In genomic region chr14:53380508-53381225, GRCh38 we compare ENCODE assay signal across 33 cellular contexts.
DNase-seq lines count a peak whose midpoint lies in the region; ATAC-seq, FAIRE-seq and TF ChIP-seq lines count a peak whose summit lies in the region.
"Had no signal": no experiment of that assay in that cellular context is flagged by ENCODE, and none has a peak within 500 bp of the region (broad histone marks: within the 10 kb centered on the region; RNA-seq: fewer than 3 reads in every experiment).

No MANE protein-coding gene starts in this region.

- no peaks in the 10 kb centered on the region for H3K27me3 Mint-ChIP-seq in stimulated activated naive CD8-positive, alpha-beta T cell treated with anti-CD3 and anti-CD28 coated beads, Interleukin-15, Interleukin-2, amounts not matched to agents 100 ng/mL and 50 ng/mL, for 24 hours
- H3K27me3 Mint-ChIP-seq in effector memory CD8-positive, alpha-beta T cell: no peaks in the 10 kb centered on the region
- H3K27me3 Mint-ChIP-seq: activated CD4-positive, alpha-beta T cell treated with anti-CD3 and anti-CD28 coated beads, Interleukin-2, amount 10 ng/mL, durations not matched to agents 24 days and 14 days; brain had no signal

- no peaks in the 10 kb centered on the region for H3K9me3 ChIP-seq in GM12878 (replicated peaks; ENCODE audit: control insufficient read depth, insufficient read depth, low read length)
- no peaks in the 10 kb centered on the region for H3K9me3 ChIP-seq in HepG2 (ENCODE audit: low read length)
- H3K9me3 ChIP-seq: heart left ventricle, psoas muscle, SJSA1, suprapubic skin, upper lobe of left lung had no signal

- H3K4me3 Mint-ChIP-seq in stimulated activated naive CD8-positive, alpha-beta T cell treated with anti-CD3 and anti-CD28 coated beads, Interleukin-15, Interleukin-2, amounts not matched to agents 100 ng/mL and 50 ng/mL, for 24 hours: no peak overlapping the region
- H3K4me3 Mint-ChIP-seq in effector memory CD8-positive, alpha-beta T cell: no peak overlapping the region
- H3K4me3 Mint-ChIP-seq: activated CD4-positive, alpha-beta T cell treated with anti-CD3 and anti-CD28 coated beads, Interleukin-2, amount 10 ng/mL, durations not matched to agents 24 days and 14 days; brain; natural killer cell had no signal

- in situ Hi-C loops in GM12878 (cut with MboI) (no loop called here), HepG2 (cut with HindIII; ENCODE audit: extremely low pct_ligation_motif_present, low pct_unique_long_range_greater_than_20kb) (no loop called here)

- H3K36me3 Mint-ChIP-seq in stimulated activated naive CD8-positive, alpha-beta T cell treated with anti-CD3 and anti-CD28 coated beads, Interleukin-15, Interleukin-2, amounts not matched to agents 100 ng/mL and 50 ng/mL, for 24 hours (ENCODE audit: low read depth): no peaks in the 10 kb centered on the region
- no peaks in the 10 kb centered on the region for H3K36me3 Mint-ChIP-seq in effector memory CD8-positive, alpha-beta T cell (ENCODE audit: insufficient read depth)
- H3K36me3 Mint-ChIP-seq: brain, natural killer cell had no signal

- H4K20me1 ChIP-seq in GM12878 (ENCODE audit: control insufficient read depth, insufficient read depth) (no peaks in the 10 kb centered on the region), HepG2 (ENCODE audit: insufficient read depth, low read length) (no peaks in the 10 kb centered on the region)

- ATAC-seq in GM18870 (IDR thresholded peaks at IDR 0.05; ENCODE audit: unreplicated experiment) (peak; percentile 61), HG02938 (IDR thresholded peaks at IDR 0.05; ENCODE audit: unreplicated experiment) (peak; percentile 66), GM12878 (peak; percentile 32; the same call in 2 of the 3 replicates), HepG2 (no peak)
- ATAC-seq in effector memory CD8-positive, alpha-beta T cell (replicated peaks): no peak
- ATAC-seq: esophagus mucosa, foreskin keratinocyte, heart left ventricle, natural killer cell, psoas muscle, sciatic nerve had no signal

- no TSS peak for BruUV-seq in GM12878 (replicated peaks; lab: Mats Ljungman, UMichigan)
- BruUV-seq in HepG2 (replicated peaks; lab: Mats Ljungman, UMichigan): no TSS peak

- WGBS in GM12878 (ENCODE audit: insufficient coverage, insufficient replicate concordance, low lambda C conversion rate, missing lambda C conversion rate): 2% methylated on average over 2 of the region's 2 CpGs
- WGBS in HepG2 (ENCODE audit: low lambda C conversion rate): 1% methylated on average over 2 of the region's 2 CpGs

- RAD21 ChIA-PET in GM12878 (lab: Charles Lee; ENCODE audit: unreplicated experiment): no interaction called here

- no peaks in the 10 kb centered on the region for H3K9me3 Mint-ChIP-seq in stimulated activated naive CD8-positive, alpha-beta T cell treated with anti-CD3 and anti-CD28 coated beads, Interleukin-15, Interleukin-2, amounts not matched to agents 100 ng/mL and 50 ng/mL, for 24 hours
- H3K9me3 Mint-ChIP-seq in effector memory CD8-positive, alpha-beta T cell: no peaks in the 10 kb centered on the region
- H3K9me3 Mint-ChIP-seq: activated CD4-positive, alpha-beta T cell treated with anti-CD3 and anti-CD28 coated beads, Interleukin-2, amount 10 ng/mL, durations not matched to agents 24 days and 14 days; brain; natural killer cell had no signal

- H3K27ac ChIP-seq in GM12878 (ENCODE audit: control insufficient read depth, insufficient read depth): no peak overlapping the region
- no peak overlapping the region for H3K27ac ChIP-seq in HepG2 (ENCODE audit: extremely low read length, insufficient read depth, low read length)
- H3K27ac ChIP-seq: foreskin keratinocyte, heart left ventricle, psoas muscle, SJSA1, suprapubic skin, upper lobe of left lung, VCaP had no signal

- peak overlapping the region; percentile 65 for H3K27ac Mint-ChIP-seq in stimulated activated naive CD8-positive, alpha-beta T cell treated with anti-CD3 and anti-CD28 coated beads, Interleukin-15, Interleukin-2, amounts not matched to agents 100 ng/mL and 50 ng/mL, for 24 hours
- H3K27ac Mint-ChIP-seq in effector memory CD8-positive, alpha-beta T cell: no peak overlapping the region
- H3K27ac Mint-ChIP-seq: activated CD4-positive, alpha-beta T cell treated with anti-CD3 and anti-CD28 coated beads, Interleukin-2, amount 10 ng/mL, durations not matched to agents 24 days and 14 days; brain; natural killer cell had no signal

- CTCF ChIA-PET in GM12878 (lab: Yijun Ruan, JAX): no interaction called here
- CTCF ChIA-PET in HepG2 (lab: Yijun Ruan, JAX; ENCODE audit: low intra/inter-chr PET ratio, low total read pairs): no interaction called here

- no peak for TF ChIP-seq POLR2A in GM12878 (IDR thresholded peaks at IDR 0.05; ENCODE audit: low read depth, low read length)
- TF ChIP-seq POLR2A in HepG2 (IDR thresholded peaks at IDR 0.05; ENCODE audit: insufficient read depth in 1 of 2, low read depth in 2 of 2, low read length in 2 of 2): no peak

- H3K4me3 ChIP-seq in GM12878 (no peak overlapping the region), HepG2 (replicated peaks in 1 of 3; ENCODE audit: insufficient read depth in 1 of 3, low read depth in 2 of 3, low read length in 3 of 3) (no peak overlapping the region)
- H3K4me3 ChIP-seq: heart left ventricle, psoas muscle, SJSA1, suprapubic skin, upper lobe of left lung had no signal

- no peaks in the 10 kb centered on the region for H3K4me1 ChIP-seq in GM12878 (ENCODE audit: control insufficient read depth, insufficient read depth, low read length)
- no peaks in the 10 kb centered on the region for H3K4me1 ChIP-seq in HepG2 (ENCODE audit: insufficient read depth, low read length)
- H3K4me1 ChIP-seq: psoas muscle, SJSA1, suprapubic skin had no signal

- no peak for TF ChIP-seq EP300 in GM12878 (IDR thresholded peaks at IDR 0.05; ENCODE audit: borderline replicate concordance in 1 of 2, control insufficient read depth in 1 of 2, low read depth in 2 of 2, low read length in 2 of 2)
- no peak for TF ChIP-seq EP300 in HepG2 (IDR thresholded peaks at IDR 0.05; ENCODE audit: low read depth in 2 of 2, low read length in 2 of 2)
- no peak for TF ChIP-seq EP300 in HepG2 (CRISPR knock-in tag; IDR thresholded peaks at IDR 0.05; ENCODE audit: borderline replicate concordance)

- H3K4me2 ChIP-seq in GM12878 (ENCODE audit: control insufficient read depth, insufficient read depth) (no peak overlapping the region), HepG2 (ENCODE audit: low read depth, low read length) (no peak overlapping the region)

- FAIRE-seq in GM12878 (lab: Jason Lieb, UNC) (no peak), HepG2 (lab: Jason Lieb, UNC) (no peak)
- FAIRE-seq: keratinocyte had no signal

- H2AFZ ChIP-seq in GM12878 (ENCODE audit: control insufficient read depth, low read depth, low read length) (no peak overlapping the region), HepG2 (ENCODE audit: low read length) (no peak overlapping the region)

- SMC1A ChIA-PET in GM12878 (lab: Charles Lee; ENCODE audit: uncharacterized antibody, unreplicated experiment): no interaction called here

- TF ChIP-seq CTCF in GM12878 (IDR thresholded peaks at IDR 0.05 in 2 of 3, conservative IDR thresholded peaks at IDR 0.05 in 1 of 3; ENCODE audit: control insufficient read depth in 2 of 3, extremely low read depth in 1 of 3, insufficient read depth in 1 of 3, low read depth in 3 of 3, low read length in 3 of 3) (no peak), HepG2 (CRISPR knock-in tag; IDR thresholded peaks at IDR 0.05) (no peak)

- H3K27me3 ChIP-seq in GM12878 (replicated peaks in 1 of 2; ENCODE audit: control insufficient read depth in 2 of 2, insufficient read depth in 2 of 2, low read length in 1 of 2) (no peaks in the 10 kb centered on the region), HepG2 (ENCODE audit: control insufficient read depth in 1 of 2, insufficient read depth in 2 of 2, low read length in 2 of 2) (no peaks in the 10 kb centered on the region; a peak in 2 of 5 replicates)
- H3K27me3 ChIP-seq: foreskin keratinocyte, heart left ventricle, SJSA1, suprapubic skin, upper lobe of left lung had no signal

- peaks cover 16% of the 10 kb centered on the region for H3K4me1 Mint-ChIP-seq in stimulated activated naive CD8-positive, alpha-beta T cell treated with anti-CD3 and anti-CD28 coated beads, Interleukin-15, Interleukin-2, amounts not matched to agents 100 ng/mL and 50 ng/mL, for 24 hours (ENCODE audit: low read depth)
- H3K4me1 Mint-ChIP-seq in effector memory CD8-positive, alpha-beta T cell (ENCODE audit: low read depth in 2 of 2): no peaks in the 10 kb centered on the region
- H3K4me1 Mint-ChIP-seq: activated CD4-positive, alpha-beta T cell treated with anti-CD3 and anti-CD28 coated beads, Interleukin-2, amount 10 ng/mL, durations not matched to agents 24 days and 14 days; brain had no signal

- H3K36me3 ChIP-seq in GM12878 (ENCODE audit: control insufficient read depth in 2 of 2, insufficient read depth in 2 of 2, low read length in 1 of 2) (no peaks in the 10 kb centered on the region), HepG2 (replicated peaks in 1 of 2; ENCODE audit: control insufficient read depth in 1 of 2, insufficient read depth in 2 of 2, low read length in 2 of 2) (no peaks in the 10 kb centered on the region)
- H3K36me3 ChIP-seq: heart left ventricle, SJSA1, suprapubic skin, upper lobe of left lung had no signal

- no peak for TF ChIP-seq RAD21 in GM12878 (IDR thresholded peaks at IDR 0.05; ENCODE audit: insufficient read depth, low read depth, low read length)
- TF ChIP-seq RAD21 in HepG2 (CRISPR knock-in tag; IDR thresholded peaks at IDR 0.05): no peak

- H3K79me2 ChIP-seq in GM12878 (ENCODE audit: control insufficient read depth, insufficient read depth, low read length): no peaks in the 10 kb centered on the region
- H3K79me2 ChIP-seq in HepG2 (ENCODE audit: insufficient read depth, low read length): no peaks in the 10 kb centered on the region

- intact Hi-C loops in GM12878 (cut with micrococcal nuclease; ENCODE audit: unreplicated experiment): no loop called here
- intact Hi-C loops in HepG2 (cut with micrococcal nuclease; ENCODE audit: unreplicated experiment): no loop called here

- DNase-seq in GM12878 (ENCODE audit: low read depth, low spot score) (no peak), HepG2 (ENCODE audit: low spot score) (no peak)
- no peak for DNase-seq in stimulated activated CD4-positive, alpha-beta T cell treated with anti-CD3 and anti-CD28 coated beads, Interleukin-4, amount 100 ng/mL, for 1 hour
- DNase-seq in effector memory CD8-positive, alpha-beta T cell: no peak
- DNase-seq: activated CD4-positive, alpha-beta T cell treated with anti-CD3 and anti-CD28 coated beads, Interleukin-2, amount 10 ng/mL, durations not matched to agents 24 days and 14 days; activated naive CD4-positive, alpha-beta T cell treated with Interleukin-2 at 50 U/mL for 16 hours; C1 segment of cervical spinal cord; COR-L47; dermis blood vessel endothelial cell; foreskin keratinocyte; H7; heart left ventricle; midbrain; natural killer cell; NCI-H1048; NCI-H1694; NCI-H82; occipital lobe; psoas muscle; stimulated activated CD4-positive, alpha-beta T cell treated with anti-CD3 and anti-CD28 coated beads, Interleukin-12 subunit alpha, Interleukin-12 subunit beta, amount 100 ng/mL, for 4 hours; stimulated activated CD4-positive, alpha-beta T cell treated with anti-CD3 and anti-CD28 coated beads, Interleukin-4, amount 100 ng/mL, for 24 hours; T1000; upper lobe of left lung had no signal

- no peak overlapping the region for H3K9ac ChIP-seq in GM12878 (ENCODE audit: control insufficient read depth, insufficient read depth, low read length)
- H3K9ac ChIP-seq in HepG2 (ENCODE audit: insufficient read depth, low read depth, low read length): no peak overlapping the region

- POLR2A ChIA-PET in GM12878 (lab: Charles Lee): no interaction called here
- POLR2A ChIA-PET in HepG2 (lab: Yijun Ruan, JAX): no interaction called here

Comparison
In these comparisons a context has a peak if more than half of its experiments do, and no peak if none do; other contexts are left out.
1. ATAC-seq: peak in GM18870 (single experiment), HG02938 (single experiment) and GM12878 (single experiment); none in HepG2 (single experiment) and effector memory CD8-positive, alpha-beta T cell (single experiment).